Comparison of ENCODE assay signal across 9 cellular contexts in genomic region chr16:24993722-24994686, GRCh38. TPM values are rescaled to one million over a fixed set of nuclear protein-coding genes. Genes with fewer than 3 reads are reported as not detected.
A peak's percentile ranks its signal among the peaks of the same experiment; 100 is the strongest.
DNase-seq lines count a peak whose midpoint lies in the region; ATAC-seq and TF ChIP-seq lines count a peak whose summit lies in the region.
"Had no signal": no experiment of that assay in that cellular context is flagged by ENCODE, and none has a peak within 500 bp of the region (broad histone marks: within the 10 kb centered on the region; RNA-seq: fewer than 3 reads in every experiment).

No MANE protein-coding gene starts in this region.

- intact Hi-C loops in lower lobe of right lung (cut with DNase I), result no loop called here

- H3K27ac ChIP-seq in lower lobe of right lung, result no peak overlapping the region

- H3K4me3 ChIP-seq in AG04449 (ENCODE audit: low read depth, low read length), result peak overlapping the region; percentile 10; the same call in 1 of the 2 replicates
- H3K4me3 ChIP-seq in choroid plexus epithelial cell (ENCODE audit: low read depth, low read length), result no peak overlapping the region
- H3K4me3 ChIP-seq in lower lobe of right lung, result no peak overlapping the region

- POLR2A ChIA-PET in AG04449 (lab: Yijun Ruan, JAX), result interaction anchor here (0.8 to 1.2 kb wide), 4 partner anchors 14 to 40 kb away, joined by 3 to 5 read pairs (median 4); partner anchors contain the start of gene ARHGAP17

- DNase-seq in AG04449 (ENCODE audit: low read depth, low spot score) (peak; percentile 85), M059J (ENCODE audit: low read depth) (peak; percentile 96), choroid plexus epithelial cell (ENCODE audit: low read depth) (peak; percentile 91), lower lobe of right lung (no peak), superior temporal gyrus (ENCODE audit: extremely low spot score) (no peak)
- no peak for DNase-seq in activated CD8-positive, alpha-beta memory T cell treated with anti-CD3 and anti-CD28 coated beads for 24 hours
- DNase-seq in stimulated activated CD4-positive, alpha-beta T cell treated with anti-CD3 and anti-CD28 coated beads, Interleukin-15, amount 100 ng/mL, for 24 hours, result no peak
- DNase-seq: DND-41 had no signal

- peaks cover 75% of the 10 kb centered on the region for H3K4me1 ChIP-seq in lower lobe of right lung

- H3K27me3 ChIP-seq in lower lobe of right lung (ENCODE audit: low read depth), result no peaks in the 10 kb centered on the region

- H3K36me3 ChIP-seq in lower lobe of right lung, result no peaks in the 10 kb centered on the region

- TF ChIP-seq CTCF in AG04449 (IDR thresholded peaks at IDR 0.05; ENCODE audit: insufficient read depth, low read length, missing control alignments), result no peak
- no peak for TF ChIP-seq CTCF in choroid plexus epithelial cell (conservative IDR thresholded peaks at IDR 0.05; ENCODE audit: low read depth, low read length)
- no peak for TF ChIP-seq CTCF in lower lobe of right lung (IDR thresholded peaks at IDR 0.05)

- no peaks in the 10 kb centered on the region for H3K9me3 ChIP-seq in lower lobe of right lung

- ATAC-seq in lower lobe of right lung (peak; percentile 55 to 67), HG03342 (IDR thresholded peaks at IDR 0.05; ENCODE audit: unreplicated experiment) (no peak)

- CTCF ChIA-PET in AG04449 (lab: Yijun Ruan, JAX), result interaction anchor here (1.1 to 1.3 kb wide), 2 partner anchors 23 to 24 kb away, joined by 3 to 5 read pairs; no protein-coding TSS in a partner anchor

RNA-seq across cellular contexts. Expression of gene ARHGAP17, which starts 21.2 kb away (rescaled TPM):
- 24.7 and 34.4 TPM in 2 replicates for total RNA-seq in M059J (2014; rRNA removed; shearing (Covaris generic))
- 89.5 TPM for total RNA-seq in lower lobe of right lung

Comparison
In these comparisons a context has a peak if more than half of its experiments do, and no peak if none do; other contexts are left out.
1. DNase-seq: peak in AG04449 (single experiment), M059J (single experiment) and choroid plexus epithelial cell (single experiment); none in lower lobe of right lung (single experiment), activated CD8-positive, alpha-beta memory T cell treated with anti-CD3 and anti-CD28 coated beads for 24 hours (single experiment), stimulated activated CD4-positive, alpha-beta T cell treated with anti-CD3 and anti-CD28 coated beads, Interleukin-15, amount 100 ng/mL, for 24 hours (single experiment) and superior temporal gyrus (single experiment).